Comparison of ENCODE assay signal across 1 cellular context in the genomic region with DNA sequence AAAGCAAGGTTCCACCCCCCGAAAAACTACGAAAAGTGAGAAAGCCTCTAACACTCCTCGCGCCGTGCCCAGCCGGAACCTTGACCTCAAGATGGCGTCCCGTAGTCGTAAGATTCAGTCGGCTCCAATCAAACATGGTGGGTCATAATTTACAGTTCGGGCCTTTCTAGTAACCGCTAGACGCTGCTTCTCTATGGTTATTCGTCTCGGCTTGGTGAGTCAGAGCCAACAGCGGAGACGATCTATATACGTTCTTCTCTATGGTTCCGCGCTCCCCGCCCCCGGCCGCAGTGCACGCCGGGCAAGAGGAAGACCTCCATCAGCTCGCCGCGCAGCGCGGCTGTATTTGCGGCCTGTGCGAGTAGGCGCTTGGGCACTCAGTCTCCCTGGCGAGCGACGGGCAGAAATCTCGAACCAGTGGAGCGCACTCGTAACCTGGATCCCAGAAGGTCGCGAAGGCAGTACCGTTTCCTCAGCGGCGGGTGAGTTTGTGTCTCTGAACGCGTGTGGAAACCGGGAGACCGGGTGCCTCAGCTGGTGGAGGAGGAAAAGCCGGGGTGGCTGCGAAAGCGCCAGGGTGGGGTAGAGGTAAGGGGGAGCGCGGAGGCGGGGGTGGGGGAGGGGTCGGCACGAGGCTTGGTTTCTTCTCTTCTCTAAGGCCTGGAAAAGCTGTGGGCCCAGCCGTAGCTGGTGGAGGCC.
TF ChIP-seq lines count a peak whose summit lies in the region.

A gene (plus strand): TSS at position 311 of the 699 bp plus-strand sequence. CDS start 13,108 bp downstream, outside the sequence.

TF ChIP-seq in K562, 482 proteins besides CTCF, POLR2A, EP300 and RAD21 (continued from another document and continues in another):
- TF ChIP-seq ZNF143 (CRISPR knock-in tag; IDR thresholded peaks at IDR 0.05) (peak; percentile 85), FIP1L1 (IDR thresholded peaks at IDR 0.05; ENCODE audit: low read depth, low read length, poor library complexity, severe bottlenecking) (peak; percentile 29), ZNF766 (CRISPR knock-in tag; conservative IDR thresholded peaks at IDR 0.05) (peak; percentile 84), SRSF3 (IDR thresholded peaks at IDR 0.05; ENCODE audit: insufficient read depth, low read length) (no peak), MED1 (CRISPR knock-in tag; IDR thresholded peaks at IDR 0.05; ENCODE audit: borderline replicate concordance) (no peak), MAZ (CRISPR knock-in tag; conservative IDR thresholded peaks at IDR 0.05 in 1 of 2, IDR thresholded peaks at IDR 0.05 in 1 of 2) (peak in 1 of 2 experiments; percentile 79; a peak in 2 of 4 replicates), MCM3 (IDR thresholded peaks at IDR 0.05) (no peak), SNIP1 (IDR thresholded peaks at IDR 0.05; ENCODE audit: low read depth) (peak; percentile 95), POU5F1 (IDR thresholded peaks at IDR 0.05; ENCODE audit: borderline replicate concordance, low read depth, low read length, partially characterized antibody) (no peak), KLF6 (CRISPR knock-in tag; IDR thresholded peaks at IDR 0.05; ENCODE audit: borderline replicate concordance) (no peak), TGIF2 (CRISPR knock-in tag; IDR thresholded peaks at IDR 0.05) (no peak), YBX1 (IDR thresholded peaks at IDR 0.05) (no peak), FOXK1 (CRISPR knock-in tag; IDR thresholded peaks at IDR 0.05; ENCODE audit: borderline replicate concordance) (0 out of 2 replicates have a peak, but pooled peaks have one; percentile 65), EGR1 (conservative IDR thresholded peaks at IDR 0.05) (peak; percentile 87), TBP (optimal IDR thresholded peaks at IDR 0.05; ENCODE audit: low read depth, low read length) (peak; percentile 94), SIN3A (IDR thresholded peaks at IDR 0.05; ENCODE audit: borderline replicate concordance in 2 of 2, control insufficient read depth in 1 of 2, low read depth in 2 of 2, low read length in 2 of 2) (peak in 1 of 2 experiments; percentile 72; a peak in 1 of 4 replicates), HNRNPL (IDR thresholded peaks at IDR 0.05; ENCODE audit: low read depth, low read length) (no peak), ZNF785 (CRISPR knock-in tag; IDR thresholded peaks at IDR 0.05) (no peak), JUND (IDR thresholded peaks at IDR 0.05; ENCODE audit: borderline replicate concordance, low read depth, low read length) (peak; percentile 93), JUND (tag; IDR thresholded peaks at IDR 0.05; ENCODE audit: borderline replicate concordance, low read depth, low read length) (peak; percentile 82; the same call in 1 of the 3 replicates), OTX1 (CRISPR knock-in tag; IDR thresholded peaks at IDR 0.05) (no peak), TAF7 (tag; IDR thresholded peaks at IDR 0.05) (peak; percentile 81), HNRNPH1 (optimal IDR thresholded peaks at IDR 0.05; ENCODE audit: low read depth, low read length) (no peak), L3MBTL2 (IDR thresholded peaks at IDR 0.05) (peak; percentile 87)
- TF ChIP-seq, protein P1, sequence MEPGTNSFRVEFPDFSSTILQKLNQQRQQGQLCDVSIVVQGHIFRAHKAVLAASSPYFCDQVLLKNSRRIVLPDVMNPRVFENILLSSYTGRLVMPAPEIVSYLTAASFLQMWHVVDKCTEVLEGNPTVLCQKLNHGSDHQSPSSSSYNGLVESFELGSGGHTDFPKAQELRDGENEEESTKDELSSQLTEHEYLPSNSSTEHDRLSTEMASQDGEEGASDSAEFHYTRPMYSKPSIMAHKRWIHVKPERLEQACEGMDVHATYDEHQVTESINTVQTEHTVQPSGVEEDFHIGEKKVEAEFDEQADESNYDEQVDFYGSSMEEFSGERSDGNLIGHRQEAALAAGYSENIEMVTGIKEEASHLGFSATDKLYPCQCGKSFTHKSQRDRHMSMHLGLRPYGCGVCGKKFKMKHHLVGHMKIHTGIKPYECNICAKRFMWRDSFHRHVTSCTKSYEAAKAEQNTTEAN (CRISPR knock-in tag; IDR thresholded peaks at IDR 0.05): no peak
- TF ChIP-seq, protein P2, sequence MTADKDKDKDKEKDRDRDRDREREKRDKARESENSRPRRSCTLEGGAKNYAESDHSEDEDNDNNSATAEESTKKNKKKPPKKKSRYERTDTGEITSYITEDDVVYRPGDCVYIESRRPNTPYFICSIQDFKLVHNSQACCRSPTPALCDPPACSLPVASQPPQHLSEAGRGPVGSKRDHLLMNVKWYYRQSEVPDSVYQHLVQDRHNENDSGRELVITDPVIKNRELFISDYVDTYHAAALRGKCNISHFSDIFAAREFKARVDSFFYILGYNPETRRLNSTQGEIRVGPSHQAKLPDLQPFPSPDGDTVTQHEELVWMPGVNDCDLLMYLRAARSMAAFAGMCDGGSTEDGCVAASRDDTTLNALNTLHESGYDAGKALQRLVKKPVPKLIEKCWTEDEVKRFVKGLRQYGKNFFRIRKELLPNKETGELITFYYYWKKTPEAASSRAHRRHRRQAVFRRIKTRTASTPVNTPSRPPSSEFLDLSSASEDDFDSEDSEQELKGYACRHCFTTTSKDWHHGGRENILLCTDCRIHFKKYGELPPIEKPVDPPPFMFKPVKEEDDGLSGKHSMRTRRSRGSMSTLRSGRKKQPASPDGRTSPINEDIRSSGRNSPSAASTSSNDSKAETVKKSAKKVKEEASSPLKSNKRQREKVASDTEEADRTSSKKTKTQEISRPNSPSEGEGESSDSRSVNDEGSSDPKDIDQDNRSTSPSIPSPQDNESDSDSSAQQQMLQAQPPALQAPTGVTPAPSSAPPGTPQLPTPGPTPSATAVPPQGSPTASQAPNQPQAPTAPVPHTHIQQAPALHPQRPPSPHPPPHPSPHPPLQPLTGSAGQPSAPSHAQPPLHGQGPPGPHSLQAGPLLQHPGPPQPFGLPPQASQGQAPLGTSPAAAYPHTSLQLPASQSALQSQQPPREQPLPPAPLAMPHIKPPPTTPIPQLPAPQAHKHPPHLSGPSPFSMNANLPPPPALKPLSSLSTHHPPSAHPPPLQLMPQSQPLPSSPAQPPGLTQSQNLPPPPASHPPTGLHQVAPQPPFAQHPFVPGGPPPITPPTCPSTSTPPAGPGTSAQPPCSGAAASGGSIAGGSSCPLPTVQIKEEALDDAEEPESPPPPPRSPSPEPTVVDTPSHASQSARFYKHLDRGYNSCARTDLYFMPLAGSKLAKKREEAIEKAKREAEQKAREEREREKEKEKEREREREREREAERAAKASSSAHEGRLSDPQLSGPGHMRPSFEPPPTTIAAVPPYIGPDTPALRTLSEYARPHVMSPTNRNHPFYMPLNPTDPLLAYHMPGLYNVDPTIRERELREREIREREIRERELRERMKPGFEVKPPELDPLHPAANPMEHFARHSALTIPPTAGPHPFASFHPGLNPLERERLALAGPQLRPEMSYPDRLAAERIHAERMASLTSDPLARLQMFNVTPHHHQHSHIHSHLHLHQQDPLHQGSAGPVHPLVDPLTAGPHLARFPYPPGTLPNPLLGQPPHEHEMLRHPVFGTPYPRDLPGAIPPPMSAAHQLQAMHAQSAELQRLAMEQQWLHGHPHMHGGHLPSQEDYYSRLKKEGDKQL (CRISPR knock-in tag; IDR thresholded peaks at IDR 0.05; ENCODE audit: borderline replicate concordance): no peak
- TF ChIP-seq, protein P3, sequence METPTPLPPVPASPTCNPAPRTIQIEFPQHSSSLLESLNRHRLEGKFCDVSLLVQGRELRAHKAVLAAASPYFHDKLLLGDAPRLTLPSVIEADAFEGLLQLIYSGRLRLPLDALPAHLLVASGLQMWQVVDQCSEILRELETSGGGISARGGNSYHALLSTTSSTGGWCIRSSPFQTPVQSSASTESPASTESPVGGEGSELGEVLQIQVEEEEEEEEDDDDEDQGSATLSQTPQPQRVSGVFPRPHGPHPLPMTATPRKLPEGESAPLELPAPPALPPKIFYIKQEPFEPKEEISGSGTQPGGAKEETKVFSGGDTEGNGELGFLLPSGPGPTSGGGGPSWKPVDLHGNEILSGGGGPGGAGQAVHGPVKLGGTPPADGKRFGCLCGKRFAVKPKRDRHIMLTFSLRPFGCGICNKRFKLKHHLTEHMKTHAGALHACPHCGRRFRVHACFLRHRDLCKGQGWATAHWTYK (CRISPR knock-in tag; IDR thresholded peaks at IDR 0.05): no peak
- TF ChIP-seq, protein P4, sequence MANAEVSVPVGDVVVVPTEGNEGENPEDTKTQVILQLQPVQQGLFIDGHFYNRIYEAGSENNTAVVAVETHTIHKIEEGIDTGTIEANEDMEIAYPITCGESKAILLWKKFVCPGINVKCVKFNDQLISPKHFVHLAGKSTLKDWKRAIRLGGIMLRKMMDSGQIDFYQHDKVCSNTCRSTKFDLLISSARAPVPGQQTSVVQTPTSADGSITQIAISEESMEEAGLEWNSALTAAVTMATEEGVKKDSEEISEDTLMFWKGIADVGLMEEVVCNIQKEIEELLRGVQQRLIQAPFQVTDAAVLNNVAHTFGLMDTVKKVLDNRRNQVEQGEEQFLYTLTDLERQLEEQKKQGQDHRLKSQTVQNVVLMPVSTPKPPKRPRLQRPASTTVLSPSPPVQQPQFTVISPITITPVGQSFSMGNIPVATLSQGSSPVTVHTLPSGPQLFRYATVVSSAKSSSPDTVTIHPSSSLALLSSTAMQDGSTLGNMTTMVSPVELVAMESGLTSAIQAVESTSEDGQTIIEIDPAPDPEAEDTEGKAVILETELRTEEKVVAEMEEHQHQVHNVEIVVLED (CRISPR knock-in tag; IDR thresholded peaks at IDR 0.05): peak; percentile 51; the same call in 1 of the 2 replicates
- TF ChIP-seq, protein P5, sequence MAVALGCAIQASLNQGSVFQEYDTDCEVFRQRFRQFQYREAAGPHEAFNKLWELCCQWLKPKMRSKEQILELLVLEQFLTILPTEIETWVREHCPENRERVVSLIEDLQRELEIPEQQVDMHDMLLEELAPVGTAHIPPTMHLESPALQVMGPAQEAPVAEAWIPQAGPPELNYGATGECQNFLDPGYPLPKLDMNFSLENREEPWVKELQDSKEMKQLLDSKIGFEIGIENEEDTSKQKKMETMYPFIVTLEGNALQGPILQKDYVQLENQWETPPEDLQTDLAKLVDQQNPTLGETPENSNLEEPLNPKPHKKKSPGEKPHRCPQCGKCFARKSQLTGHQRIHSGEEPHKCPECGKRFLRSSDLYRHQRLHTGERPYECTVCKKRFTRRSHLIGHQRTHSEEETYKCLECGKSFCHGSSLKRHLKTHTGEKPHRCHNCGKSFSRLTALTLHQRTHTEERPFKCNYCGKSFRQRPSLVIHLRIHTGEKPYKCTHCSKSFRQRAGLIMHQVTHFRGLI (CRISPR knock-in tag; IDR thresholded peaks at IDR 0.05): no peak
- TF ChIP-seq, protein P6, sequence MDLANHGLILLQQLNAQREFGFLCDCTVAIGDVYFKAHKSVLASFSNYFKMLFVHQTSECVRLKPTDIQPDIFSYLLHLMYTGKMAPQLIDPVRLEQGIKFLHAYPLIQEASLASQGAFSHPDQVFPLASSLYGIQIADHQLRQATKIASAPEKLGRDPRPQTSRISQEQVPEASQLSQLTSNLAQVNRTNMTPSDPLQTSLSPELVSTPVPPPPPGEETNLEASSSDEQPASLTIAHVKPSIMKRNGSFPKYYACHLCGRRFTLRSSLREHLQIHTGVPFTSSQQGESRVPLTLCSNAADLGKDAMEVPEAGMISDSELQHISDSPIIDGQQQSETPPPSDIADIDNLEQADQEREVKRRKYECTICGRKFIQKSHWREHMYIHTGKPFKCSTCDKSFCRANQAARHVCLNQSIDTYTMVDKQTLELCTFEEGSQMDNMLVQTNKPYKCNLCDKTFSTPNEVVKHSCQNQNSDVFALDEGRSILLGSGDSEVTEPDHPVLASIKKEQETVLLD (IDR thresholded peaks at IDR 0.05): 0 out of 2 replicates have a peak, but pooled peaks have one; percentile 16
- TF ChIP-seq, protein P7, sequence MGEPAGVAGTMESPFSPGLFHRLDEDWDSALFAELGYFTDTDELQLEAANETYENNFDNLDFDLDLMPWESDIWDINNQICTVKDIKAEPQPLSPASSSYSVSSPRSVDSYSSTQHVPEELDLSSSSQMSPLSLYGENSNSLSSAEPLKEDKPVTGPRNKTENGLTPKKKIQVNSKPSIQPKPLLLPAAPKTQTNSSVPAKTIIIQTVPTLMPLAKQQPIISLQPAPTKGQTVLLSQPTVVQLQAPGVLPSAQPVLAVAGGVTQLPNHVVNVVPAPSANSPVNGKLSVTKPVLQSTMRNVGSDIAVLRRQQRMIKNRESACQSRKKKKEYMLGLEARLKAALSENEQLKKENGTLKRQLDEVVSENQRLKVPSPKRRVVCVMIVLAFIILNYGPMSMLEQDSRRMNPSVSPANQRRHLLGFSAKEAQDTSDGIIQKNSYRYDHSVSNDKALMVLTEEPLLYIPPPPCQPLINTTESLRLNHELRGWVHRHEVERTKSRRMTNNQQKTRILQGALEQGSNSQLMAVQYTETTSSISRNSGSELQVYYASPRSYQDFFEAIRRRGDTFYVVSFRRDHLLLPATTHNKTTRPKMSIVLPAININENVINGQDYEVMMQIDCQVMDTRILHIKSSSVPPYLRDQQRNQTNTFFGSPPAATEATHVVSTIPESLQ (CRISPR knock-in tag; IDR thresholded peaks at IDR 0.05): no peak
- TF ChIP-seq, protein P8, sequence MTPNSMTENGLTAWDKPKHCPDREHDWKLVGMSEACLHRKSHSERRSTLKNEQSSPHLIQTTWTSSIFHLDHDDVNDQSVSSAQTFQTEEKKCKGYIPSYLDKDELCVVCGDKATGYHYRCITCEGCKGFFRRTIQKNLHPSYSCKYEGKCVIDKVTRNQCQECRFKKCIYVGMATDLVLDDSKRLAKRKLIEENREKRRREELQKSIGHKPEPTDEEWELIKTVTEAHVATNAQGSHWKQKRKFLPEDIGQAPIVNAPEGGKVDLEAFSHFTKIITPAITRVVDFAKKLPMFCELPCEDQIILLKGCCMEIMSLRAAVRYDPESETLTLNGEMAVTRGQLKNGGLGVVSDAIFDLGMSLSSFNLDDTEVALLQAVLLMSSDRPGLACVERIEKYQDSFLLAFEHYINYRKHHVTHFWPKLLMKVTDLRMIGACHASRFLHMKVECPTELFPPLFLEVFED (CRISPR knock-in tag; conservative IDR thresholded peaks at IDR 0.05): no peak
- TF ChIP-seq, protein P9, sequence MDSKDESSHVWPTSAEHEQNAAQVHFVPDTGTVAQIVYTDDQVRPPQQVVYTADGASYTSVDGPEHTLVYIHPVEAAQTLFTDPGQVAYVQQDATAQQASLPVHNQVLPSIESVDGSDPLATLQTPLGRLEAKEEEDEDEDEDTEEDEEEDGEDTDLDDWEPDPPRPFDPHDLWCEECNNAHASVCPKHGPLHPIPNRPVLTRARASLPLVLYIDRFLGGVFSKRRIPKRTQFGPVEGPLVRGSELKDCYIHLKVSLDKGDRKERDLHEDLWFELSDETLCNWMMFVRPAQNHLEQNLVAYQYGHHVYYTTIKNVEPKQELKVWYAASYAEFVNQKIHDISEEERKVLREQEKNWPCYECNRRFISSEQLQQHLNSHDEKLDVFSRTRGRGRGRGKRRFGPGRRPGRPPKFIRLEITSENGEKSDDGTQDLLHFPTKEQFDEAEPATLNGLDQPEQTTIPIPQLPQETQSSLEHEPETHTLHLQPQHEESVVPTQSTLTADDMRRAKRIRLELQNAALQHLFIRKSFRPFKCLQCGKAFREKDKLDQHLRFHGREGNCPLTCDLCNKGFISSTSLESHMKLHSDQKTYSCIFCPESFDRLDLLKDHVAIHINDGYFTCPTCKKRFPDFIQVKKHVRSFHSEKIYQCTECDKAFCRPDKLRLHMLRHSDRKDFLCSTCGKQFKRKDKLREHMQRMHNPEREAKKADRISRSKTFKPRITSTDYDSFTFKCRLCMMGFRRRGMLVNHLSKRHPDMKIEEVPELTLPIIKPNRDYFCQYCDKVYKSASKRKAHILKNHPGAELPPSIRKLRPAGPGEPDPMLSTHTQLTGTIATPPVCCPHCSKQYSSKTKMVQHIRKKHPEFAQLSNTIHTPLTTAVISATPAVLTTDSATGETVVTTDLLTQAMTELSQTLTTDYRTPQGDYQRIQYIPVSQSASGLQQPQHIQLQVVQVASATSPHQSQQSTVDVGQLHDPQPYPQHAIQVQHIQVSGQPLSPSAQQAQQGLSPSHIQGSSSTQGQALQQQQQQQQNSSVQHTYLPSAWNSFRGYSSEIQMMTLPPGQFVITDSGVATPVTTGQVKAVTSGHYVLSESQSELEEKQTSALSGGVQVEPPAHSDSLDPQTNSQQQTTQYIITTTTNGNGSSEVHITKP (IDR thresholded peaks at IDR 0.05; ENCODE audit: partially characterized antibody): no peak
